ENCODE assay signal across 7 cellular contexts in the genomic region with DNA sequence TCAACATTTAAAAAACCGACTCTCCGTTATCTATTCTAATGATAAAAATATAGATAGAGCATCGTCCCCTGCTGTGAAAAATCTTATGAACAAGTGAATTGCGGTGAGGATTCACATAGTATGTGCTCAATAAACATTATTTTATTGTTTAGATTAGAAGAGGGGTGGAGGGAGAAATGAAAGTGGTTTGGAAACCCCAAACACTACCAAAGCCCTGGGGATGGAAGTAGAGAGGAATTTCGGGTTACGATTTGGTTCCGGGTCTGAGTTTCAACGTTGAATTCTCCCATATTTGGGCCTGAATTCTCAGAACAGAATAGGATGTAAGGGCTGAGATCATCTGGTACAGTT. TPM values are rescaled to one million over a fixed set of nuclear protein-coding genes. Genes with fewer than 3 reads are reported as not detected.
DNase-seq lines count a peak whose midpoint lies in the region; ATAC-seq, FAIRE-seq and TF ChIP-seq lines count a peak whose summit lies in the region.

No MANE protein-coding gene starts in this region.

- H3K79me2 ChIP-seq in keratinocyte (ENCODE audit: control insufficient read depth, insufficient read depth, low read length), result peaks cover 32% of the 10 kb centered on the region

- H3K27ac ChIP-seq in HUES64 (ENCODE audit: low read depth, low read length), result peak overlapping the region; percentile 29; the same call in 1 of the 2 replicates
- peak overlapping the region; percentile 74 for H3K27ac ChIP-seq in keratinocyte (ENCODE audit: control insufficient read depth, insufficient read depth, low read length)
- peak overlapping the region; percentile 96 for H3K27ac ChIP-seq in subcutaneous abdominal adipose tissue (ENCODE audit: low read depth, low read length)

- H3K9me1 ChIP-seq in keratinocyte (ENCODE audit: control insufficient read depth, extremely low read depth, insufficient read depth, low read length), result no peaks in the 10 kb centered on the region

- peak overlapping the region; percentile 50 for H2AFZ ChIP-seq in keratinocyte (ENCODE audit: control insufficient read depth, low read length)

- H3K27me3 ChIP-seq in HUES64 (ENCODE audit: insufficient read depth, low read length) (no peaks in the 10 kb centered on the region), keratinocyte (ENCODE audit: control insufficient read depth, extremely low read depth, insufficient read depth, low read length) (no peaks in the 10 kb centered on the region), subcutaneous abdominal adipose tissue (ENCODE audit: control insufficient read depth in 5 of 5, insufficient read depth in 4 of 5, low read length in 5 of 5) (no peaks in the 10 kb centered on the region)

- TF ChIP-seq CTCF in keratinocyte (optimal IDR thresholded peaks at IDR 0.05 in 1 of 3, IDR thresholded peaks at IDR 0.05 in 1 of 3, conservative IDR thresholded peaks at IDR 0.05 in 1 of 3; ENCODE audit: extremely low read depth in 1 of 3, insufficient read depth in 2 of 3, low read length in 3 of 3), result no peak

- DNase-seq in activated naive CD8-positive, alpha-beta T cell treated with anti-CD3 and anti-CD28 coated beads, Interleukin-2, amount 10 ng/mL, durations not matched to agents 7 days and 5 days, result no peak
- DNase-seq in keratinocyte (ENCODE audit: low read depth, low spot score), result no peak
- no peak for DNase-seq in NOMO-1 (lab: John Stamatoyannopoulos, UW; ENCODE audit: unreplicated experiment in 2 of 2)
- no peak for DNase-seq in DMS53 treated with DMSO at 0.1 percent for 48 hours (lab: John Stamatoyannopoulos, UW; ENCODE audit: unreplicated experiment)

- peaks cover 10% of the 10 kb centered on the region; the same call in 1 of the 2 replicates for H3K4me1 ChIP-seq in HUES64 (ENCODE audit: insufficient read depth, low read length)
- peaks cover 12% of the 10 kb centered on the region for H3K4me1 ChIP-seq in keratinocyte (ENCODE audit: control insufficient read depth, extremely low read depth, insufficient read depth, low read length)
- peaks cover 2 to 29% (median 21%) of the 10 kb centered on the region in 5 donors for H3K4me1 ChIP-seq in subcutaneous abdominal adipose tissue (ENCODE audit: control insufficient read depth in 5 of 5, insufficient read depth in 5 of 5, low read length in 5 of 5)

- FAIRE-seq in keratinocyte (lab: Jason Lieb, UNC), result no peak

- ATAC-seq in activated naive CD8-positive, alpha-beta T cell treated with anti-CD3 and anti-CD28 coated beads, Interleukin-2, amount 10 ng/mL, durations not matched to agents 7 days and 5 days (ENCODE audit: low read depth), result no peak
- ATAC-seq in GM21576 (IDR thresholded peaks at IDR 0.05; ENCODE audit: unreplicated experiment), result no peak

- peaks cover 22% of the 10 kb centered on the region for H3K4me1 Mint-ChIP-seq in activated naive CD8-positive, alpha-beta T cell treated with anti-CD3 and anti-CD28 coated beads, Interleukin-2, amount 10 ng/mL, durations not matched to agents 7 days and 5 days

- WGBS in HUES64, result 33% methylated on average over 6 of the region's 8 CpGs

- peak overlapping the region; percentile 61 for H3K4me2 ChIP-seq in keratinocyte (ENCODE audit: control insufficient read depth, extremely low read depth, insufficient read depth, low read depth, low read length)

- H3K27me3 Mint-ChIP-seq in activated naive CD8-positive, alpha-beta T cell treated with anti-CD3 and anti-CD28 coated beads, Interleukin-2, amount 10 ng/mL, durations not matched to agents 7 days and 5 days, result no peaks in the 10 kb centered on the region

- H3K36me3 ChIP-seq in HUES64 (ENCODE audit: insufficient read depth, low read length), result no peaks in the 10 kb centered on the region
- H3K36me3 ChIP-seq in keratinocyte (ENCODE audit: control insufficient read depth in 2 of 2, extremely low read depth in 1 of 2, insufficient read depth in 2 of 2, low read length in 2 of 2), result peaks cover 0 to 2% of the 10 kb centered on the region in 2 experiments
- peaks cover 0 to 9% (median 0%) of the 10 kb centered on the region in 5 donors for H3K36me3 ChIP-seq in subcutaneous abdominal adipose tissue (ENCODE audit: control insufficient read depth in 5 of 5, insufficient read depth in 5 of 5, low read length in 5 of 5)

- H3K4me3 ChIP-seq in HUES64 (ENCODE audit: low read length) (peak overlapping the region; percentile 83), keratinocyte (ENCODE audit: control insufficient read depth in 2 of 3, extremely low read depth in 1 of 3, insufficient read depth in 2 of 3, low read depth in 1 of 3, low read length in 3 of 3) (peak overlapping the region; percentile 24 to 97 (median 84)), subcutaneous abdominal adipose tissue (ENCODE audit: low read depth in 1 of 5, low read length in 5 of 5) (peak overlapping the region; percentile 55 to 97 (median 67))

- H3K9me3 Mint-ChIP-seq in activated naive CD8-positive, alpha-beta T cell treated with anti-CD3 and anti-CD28 coated beads, Interleukin-2, amount 10 ng/mL, durations not matched to agents 7 days and 5 days, result no peaks in the 10 kb centered on the region

- no peaks in the 10 kb centered on the region for H4K20me1 ChIP-seq in keratinocyte (ENCODE audit: control insufficient read depth, extremely low read depth, insufficient read depth, low read length)

- peaks cover 9% of the 10 kb centered on the region for H3K36me3 Mint-ChIP-seq in activated naive CD8-positive, alpha-beta T cell treated with anti-CD3 and anti-CD28 coated beads, Interleukin-2, amount 10 ng/mL, durations not matched to agents 7 days and 5 days

- H3K9me3 ChIP-seq in HUES64 (ENCODE audit: insufficient read depth, low read depth, low read length), result no peaks in the 10 kb centered on the region
- no peaks in the 10 kb centered on the region for H3K9me3 ChIP-seq in keratinocyte (ENCODE audit: control insufficient read depth, low read depth, low read length)
- H3K9me3 ChIP-seq in subcutaneous abdominal adipose tissue (ENCODE audit: control insufficient read depth in 5 of 5, low read length in 5 of 5), result no peaks in the 10 kb centered on the region

- peak overlapping the region; percentile 96 for H3K27ac Mint-ChIP-seq in activated naive CD8-positive, alpha-beta T cell treated with anti-CD3 and anti-CD28 coated beads, Interleukin-2, amount 10 ng/mL, durations not matched to agents 7 days and 5 days

- dilution Hi-C loops in keratinocyte (cut with MboI; ENCODE audit: extremely low pct_ligation_motif_present, low sequenced_read_pairs), result no loop called here

- peak overlapping the region; percentile 96 for H3K4me3 Mint-ChIP-seq in activated naive CD8-positive, alpha-beta T cell treated with anti-CD3 and anti-CD28 coated beads, Interleukin-2, amount 10 ng/mL, durations not matched to agents 7 days and 5 days

- peak overlapping the region; percentile 14; the same call in 1 of the 2 replicates for H3K9ac ChIP-seq in HUES64 (ENCODE audit: low read depth, low read length)
- H3K9ac ChIP-seq in keratinocyte (ENCODE audit: control insufficient read depth, extremely low read depth, insufficient read depth, low read length), result peak overlapping the region; percentile 49
- peak overlapping the region in 4 of 5 donors; percentile 16 to 81 (median 55) for H3K9ac ChIP-seq in subcutaneous abdominal adipose tissue (ENCODE audit: low read length in 5 of 5)

- POLR2A ChIA-PET in activated naive CD8-positive, alpha-beta T cell treated with anti-CD3 and anti-CD28 coated beads, Interleukin-2, amount 10 ng/mL, durations not matched to agents 7 days and 5 days (lab: Charles Lee), result interaction anchor here (0.6 to 3.3 kb wide), 13 partner anchors 47 to 1409 kb away, joined by 3 to 28 read pairs (median 3); partner anchors contain the start of genes FAM76A, GPN2, IFI6 and PPP1R8

RNA-seq across cellular contexts. Expression of gene STX12, which starts 0.5 kb away (rescaled TPM):
- 8.9 TPM for polyA plus RNA-seq in HUES64 (2013, experiment 1 of 2)
- 11.3 TPM for polyA plus RNA-seq in HUES64 (2013, experiment 2 of 2)
- total RNA-seq in activated naive CD8-positive, alpha-beta T cell treated with anti-CD3 and anti-CD28 coated beads, Interleukin-2, amount 10 ng/mL, durations not matched to agents 7 days and 5 days, result 10 to 100 TPM; 24.2 to 31.9 TPM
- 23.4 to 29.9 TPM (median 23.4 TPM) in 3 replicates for polyA plus RNA-seq in keratinocyte
- 285 TPM for polyA plus RNA-seq in keratinocyte (2011; ENCODE audit: low read depth)
- 21.5 and 36.5 TPM in 2 replicates for polyA plus RNA-seq in keratinocyte (2011; cell fraction: cytosol; rRNA removed)
- 46.8 and 61.1 TPM in 2 replicates for polyA plus RNA-seq in keratinocyte (2011; cell fraction: nucleus; rRNA removed)
- polyA plus RNA-seq in keratinocyte (2012; ENCODE audit: low replicate concordance), result 19.0 and 38.4 TPM in 2 replicates
- 13.6 to 24.6 TPM (median 18.8 TPM) in 3 replicates for polyA minus RNA-seq in keratinocyte
- polyA minus RNA-seq in keratinocyte (2011; cell fraction: cytosol; rRNA and poly(A)+ RNA removed), result 22.8 TPM
- 18.5 and 39.2 TPM in 2 replicates for polyA minus RNA-seq in keratinocyte (2011; cell fraction: nucleus; rRNA and poly(A)+ RNA removed)

RNA-seq across cellular contexts. Expression of gene FAM76A, which starts 46.8 kb away (rescaled TPM):
- 5.6 TPM for polyA plus RNA-seq in HUES64 (2013, experiment 1 of 2)
- polyA plus RNA-seq in HUES64 (2013, experiment 2 of 2), result 6.3 TPM
- 10 to 100 TPM; 17.5 to 18.7 TPM for total RNA-seq in activated naive CD8-positive, alpha-beta T cell treated with anti-CD3 and anti-CD28 coated beads, Interleukin-2, amount 10 ng/mL, durations not matched to agents 7 days and 5 days
- 7.1 to 13.5 TPM (median 12.0 TPM) in 3 replicates for polyA plus RNA-seq in keratinocyte
- polyA plus RNA-seq in keratinocyte (2011; ENCODE audit: low read depth), result 10.9 TPM
- 6.5 and 7.4 TPM in 2 replicates for polyA plus RNA-seq in keratinocyte (2011; cell fraction: cytosol; rRNA removed)
- 13.1 and 14.0 TPM in 2 replicates for polyA plus RNA-seq in keratinocyte (2011; cell fraction: nucleus; rRNA removed)
- polyA plus RNA-seq in keratinocyte (2012; ENCODE audit: low replicate concordance), result 6.9 and 8.1 TPM in 2 replicates
- 2.9 to 14.7 TPM (median 9.7 TPM) in 3 replicates for polyA minus RNA-seq in keratinocyte
- 6.1 TPM for polyA minus RNA-seq in keratinocyte (2011; cell fraction: cytosol; rRNA and poly(A)+ RNA removed)
- polyA minus RNA-seq in keratinocyte (2011; cell fraction: nucleus; rRNA and poly(A)+ RNA removed), result 4.1 and 13.0 TPM in 2 replicates

RNA-seq across cellular contexts. Expression of gene PPP1R8, which starts 58.0 kb away (rescaled TPM):
- 44.5 TPM for polyA plus RNA-seq in HUES64 (2013, experiment 1 of 2)
- polyA plus RNA-seq in HUES64 (2013, experiment 2 of 2), result 42.2 TPM
- total RNA-seq in activated naive CD8-positive, alpha-beta T cell treated with anti-CD3 and anti-CD28 coated beads, Interleukin-2, amount 10 ng/mL, durations not matched to agents 7 days and 5 days, result 10 to 100 TPM; 52.9 to 54.4 TPM
- 47.3 to 56.2 TPM (median 48.2 TPM) in 3 replicates for polyA plus RNA-seq in keratinocyte
- polyA plus RNA-seq in keratinocyte (2011; ENCODE audit: low read depth), result 72.7 TPM
- polyA plus RNA-seq in keratinocyte (2011; cell fraction: cytosol; rRNA removed), result 38.5 and 46.3 TPM in 2 replicates
- polyA plus RNA-seq in keratinocyte (2011; cell fraction: nucleus; rRNA removed), result 36.4 and 38.9 TPM in 2 replicates
- 24.1 and 35.5 TPM in 2 replicates for polyA plus RNA-seq in keratinocyte (2012; ENCODE audit: low replicate concordance)
- 51.5 to 80.9 TPM (median 56.9 TPM) in 3 replicates for polyA minus RNA-seq in keratinocyte
- 32.8 TPM for polyA minus RNA-seq in keratinocyte (2011; cell fraction: cytosol; rRNA and poly(A)+ RNA removed)
- polyA minus RNA-seq in keratinocyte (2011; cell fraction: nucleus; rRNA and poly(A)+ RNA removed), result 13.1 and 34.5 TPM in 2 replicates

Comparison
In these comparisons a context has a peak if more than half of its experiments do, and no peak if none do; other contexts are left out.
1. H3K27ac ChIP-seq: peak in every context shown above with its lines; median percentile 96 in subcutaneous abdominal adipose tissue; 74 in keratinocyte; 29 in HUES64.